Comparison of ENCODE assay signal across 13 cellular contexts in genomic region chr1:9151326-9151860, GRCh38. TPM values are rescaled to one million over a fixed set of nuclear protein-coding genes. Genes with fewer than 3 reads are reported as not detected.
DNase-seq lines count a peak whose midpoint lies in the region; TF ChIP-seq lines count a peak whose summit lies in the region.
"Had no signal": no experiment of that assay in that cellular context is flagged by ENCODE, and none has a peak within 500 bp of the region (broad histone marks: within the 10 kb centered on the region; RNA-seq: fewer than 3 reads in every experiment).

No MANE protein-coding gene starts in this region.

- H3K9me3 ChIP-seq in mesenchymal stem cell (ENCODE audit: control insufficient read depth, low read length) (no peaks in the 10 kb centered on the region), tibial nerve (no peaks in the 10 kb centered on the region)
- H3K9me3 ChIP-seq: colonic mucosa had no signal

- H3K18ac ChIP-seq in mesenchymal stem cell (ENCODE audit: low read depth in 1 of 2, low read length in 2 of 2) = peak overlapping the region; percentile 13 to 55

- peaks cover 20% of the 10 kb centered on the region for H3K4me1 ChIP-seq in mesenchymal stem cell (ENCODE audit: control insufficient read depth, insufficient read depth, low read depth, low read length)
- H3K4me1 ChIP-seq in tibial nerve = peaks cover 0 to 57% (median 13%) of the 10 kb centered on the region in 4 donors
- H3K4me1 ChIP-seq: colonic mucosa, parathyroid adenoma had no signal

- H3K14ac ChIP-seq in mesenchymal stem cell (ENCODE audit: low read length in 2 of 2) = no peak overlapping the region

- peak overlapping the region; percentile 37 for H3K4me3 Mint-ChIP-seq in endothelial cell (ENCODE audit: unreplicated experiment)
- H3K4me3 Mint-ChIP-seq: activated naive CD8-positive, alpha-beta T cell treated with anti-CD3 and anti-CD28 coated beads, Interleukin-2, amount 10 ng/mL, durations not matched to agents 7 days and 5 days; CD4-positive, CD25-positive, alpha-beta regulatory T cell; type B pancreatic cell had no signal

- H2AFZ ChIP-seq in mesenchymal stem cell (ENCODE audit: low read depth, low read length) = no peak overlapping the region
- H2AFZ ChIP-seq: parathyroid adenoma had no signal

- no peak overlapping the region for H3K4me2 ChIP-seq in mesenchymal stem cell (ENCODE audit: low read length, poor library complexity, severe bottlenecking)

- H2BK120ac ChIP-seq in mesenchymal stem cell (ENCODE audit: low read depth, low read length) = no peak overlapping the region

- H3K23ac ChIP-seq in mesenchymal stem cell (ENCODE audit: low read length in 2 of 2) = no peak overlapping the region

- H3K36me3 ChIP-seq in H7 (replicated peaks; ENCODE audit: control insufficient read depth, insufficient read depth, low read length) = peaks cover 13% of the 10 kb centered on the region
- H3K36me3 ChIP-seq in mesenchymal stem cell (ENCODE audit: control insufficient read depth in 1 of 2, insufficient read depth in 2 of 2, low read depth in 1 of 2, low read length in 2 of 2) = peaks cover 58 to 73% of the 10 kb centered on the region in 2 experiments
- H3K36me3 ChIP-seq in tibial nerve = no peaks in the 10 kb centered on the region
- H3K36me3 ChIP-seq: colonic mucosa had no signal

- H3K27me3 ChIP-seq in H7 (ENCODE audit: control insufficient read depth, insufficient read depth, low read length) (no peaks in the 10 kb centered on the region), mesenchymal stem cell (ENCODE audit: control insufficient read depth in 1 of 2, insufficient read depth in 1 of 2, low read length in 2 of 2) (no peaks in the 10 kb centered on the region), tibial nerve (no peaks in the 10 kb centered on the region), dorsolateral prefrontal cortex (no peaks in the 10 kb centered on the region)
- H3K27me3 ChIP-seq: colonic mucosa had no signal

- H3K9me3 Mint-ChIP-seq in endothelial cell (ENCODE audit: unreplicated experiment) = no peaks in the 10 kb centered on the region
- H3K9me3 Mint-ChIP-seq: activated naive CD8-positive, alpha-beta T cell treated with anti-CD3 and anti-CD28 coated beads, Interleukin-2, amount 10 ng/mL, durations not matched to agents 7 days and 5 days; CD4-positive, CD25-positive, alpha-beta regulatory T cell; type B pancreatic cell had no signal

- H2BK15ac ChIP-seq in mesenchymal stem cell (ENCODE audit: low read depth, poor library complexity, severe bottlenecking) = no peak overlapping the region

- intact Hi-C loops in dorsolateral prefrontal cortex (cut with DNase I) = no loop called here

- peaks cover 14% of the 10 kb centered on the region for H3K36me3 Mint-ChIP-seq in endothelial cell (ENCODE audit: low read depth, unreplicated experiment)
- H3K36me3 Mint-ChIP-seq: CD4-positive, CD25-positive, alpha-beta regulatory T cell had no signal

- peak overlapping the region; percentile 4 for H3K27ac Mint-ChIP-seq in endothelial cell (ENCODE audit: unreplicated experiment)
- H3K27ac Mint-ChIP-seq: activated naive CD8-positive, alpha-beta T cell treated with anti-CD3 and anti-CD28 coated beads, Interleukin-2, amount 10 ng/mL, durations not matched to agents 7 days and 5 days; CD4-positive, CD25-positive, alpha-beta regulatory T cell; type B pancreatic cell had no signal

- H3K79me1 ChIP-seq in mesenchymal stem cell (replicated peaks; ENCODE audit: low read length, poor library complexity, severe bottlenecking) = peaks cover 38% of the 10 kb centered on the region

- no peak overlapping the region for H4K91ac ChIP-seq in mesenchymal stem cell (ENCODE audit: low read length)

- peak in 1 of 2 donors; percentile 2 for TF ChIP-seq EP300 in tibial nerve (IDR thresholded peaks at IDR 0.05)

- H3K4ac ChIP-seq in mesenchymal stem cell (ENCODE audit: low read depth in 1 of 2, low read length in 2 of 2) = no peak overlapping the region

- no peaks in the 10 kb centered on the region for H3K4me1 Mint-ChIP-seq in endothelial cell (ENCODE audit: unreplicated experiment)
- H3K4me1 Mint-ChIP-seq: activated naive CD8-positive, alpha-beta T cell treated with anti-CD3 and anti-CD28 coated beads, Interleukin-2, amount 10 ng/mL, durations not matched to agents 7 days and 5 days; CD4-positive, CD25-positive, alpha-beta regulatory T cell had no signal

- H3K4me3 ChIP-seq in H7 (ENCODE audit: insufficient read depth, low read depth, low read length) (no peak overlapping the region), mesenchymal stem cell (ENCODE audit: insufficient read depth in 1 of 2, low read depth in 1 of 2, low read length in 2 of 2) (peak overlapping the region in 1 of 2 experiments; percentile 36), tibial nerve (peak overlapping the region in 1 of 4 donors; percentile 8), dorsolateral prefrontal cortex (no peak overlapping the region)
- H3K4me3 ChIP-seq: colonic mucosa had no signal

- no peak overlapping the region for H2BK12ac ChIP-seq in mesenchymal stem cell (ENCODE audit: low read length in 2 of 2)

- peaks cover 3% of the 10 kb centered on the region for H3K27me3 Mint-ChIP-seq in endothelial cell (ENCODE audit: unreplicated experiment)
- H3K27me3 Mint-ChIP-seq: type B pancreatic cell had no signal

- H4K8ac ChIP-seq in mesenchymal stem cell (ENCODE audit: low read length) = no peak overlapping the region

- H2BK5ac ChIP-seq in mesenchymal stem cell (ENCODE audit: low read depth, low read length, poor library complexity, severe bottlenecking) = no peak overlapping the region

- TF ChIP-seq CTCF in endothelial cell (IDR thresholded peaks at IDR 0.05; ENCODE audit: unreplicated experiment) (no peak), tibial nerve (IDR thresholded peaks at IDR 0.05) (no peak), dorsolateral prefrontal cortex (IDR thresholded peaks at IDR 0.05 in 54 of 56, conservative IDR thresholded peaks at IDR 0.05 in 2 of 56; ENCODE audit: low read depth in 1 of 56, partially characterized antibody in 56 of 56) (no peak)

- WGBS in mesenchymal stem cell = 78% methylated on average over 12 of the region's 16 CpGs
- 30 to 33% methylated on average over 16 of the region's 16 CpGs for WGBS in tibial nerve, 2 donors

- no peak overlapping the region for H2AK5ac ChIP-seq in mesenchymal stem cell (ENCODE audit: low read length, severe bottlenecking)

- no peak for TF ChIP-seq POLR2A in tibial nerve (IDR thresholded peaks at IDR 0.05)

- H3K9ac ChIP-seq in mesenchymal stem cell (ENCODE audit: low read length) = peak overlapping the region; percentile 84
- H3K9ac ChIP-seq: parathyroid adenoma had no signal

- no peak overlapping the region for H3K27ac ChIP-seq in mesenchymal stem cell (ENCODE audit: low read length, poor library complexity, severe bottlenecking)
- peak overlapping the region; percentile 0 to 89 (median 64) for H3K27ac ChIP-seq in tibial nerve
- peak overlapping the region in 9 of 59 donors; percentile 2 to 51 (median 32) for H3K27ac ChIP-seq in dorsolateral prefrontal cortex
- H3K27ac ChIP-seq: colonic mucosa had no signal

- DNase-seq in H7 (peak; percentile 22), endothelial cell (ENCODE audit: low spot score) (no peak), mesenchymal stem cell (no peak), tibial nerve (ENCODE audit: low spot score in 2 of 2) (no peak), dorsolateral prefrontal cortex (no peak), cortex of kidney (lab: John Stamatoyannopoulos, UW) (no peak)
- DNase-seq in stimulated activated CD8-positive, alpha-beta memory T cell treated with anti-CD3 and anti-CD28 coated beads, Interleukin-4, amount 100 ng/mL, for 48 hours = no peak
- DNase-seq: activated naive CD8-positive, alpha-beta T cell treated with anti-CD3 and anti-CD28 coated beads, Interleukin-2, amount 10 ng/mL, durations not matched to agents 7 days and 5 days; CD4-positive, CD25-positive, alpha-beta regulatory T cell; colonic mucosa; SW 1271 had no signal

RNA-seq across cellular contexts. Expression of gene GPR157, which starts 22.5 kb away (rescaled TPM):
- total RNA-seq in H7 (2014; rRNA removed; shearing (Covaris generic)) = 7.5 and 24.8 TPM in 2 replicates
- 2.8 TPM for total RNA-seq in endothelial cell (ENCODE audit: unreplicated experiment)
- polyA plus RNA-seq in mesenchymal stem cell (2013, experiment 1 of 2) = 2.7 TPM
- polyA plus RNA-seq in mesenchymal stem cell (2013, experiment 2 of 2) = 2.9 TPM
- 10 to 100 TPM in 1 of 4 donors, 1 to 10 TPM in 3; 2.8 to 10.5 (median 6.2) TPM for total RNA-seq in tibial nerve
- 1 to 10 TPM in 64 of 120 experiments, under 1 TPM in 56; 0.11 to 7.5 (median 1.1) TPM for total RNA-seq in dorsolateral prefrontal cortex
